Comparison of ENCODE assay signal across 8 cellular contexts in the genomic region with DNA sequence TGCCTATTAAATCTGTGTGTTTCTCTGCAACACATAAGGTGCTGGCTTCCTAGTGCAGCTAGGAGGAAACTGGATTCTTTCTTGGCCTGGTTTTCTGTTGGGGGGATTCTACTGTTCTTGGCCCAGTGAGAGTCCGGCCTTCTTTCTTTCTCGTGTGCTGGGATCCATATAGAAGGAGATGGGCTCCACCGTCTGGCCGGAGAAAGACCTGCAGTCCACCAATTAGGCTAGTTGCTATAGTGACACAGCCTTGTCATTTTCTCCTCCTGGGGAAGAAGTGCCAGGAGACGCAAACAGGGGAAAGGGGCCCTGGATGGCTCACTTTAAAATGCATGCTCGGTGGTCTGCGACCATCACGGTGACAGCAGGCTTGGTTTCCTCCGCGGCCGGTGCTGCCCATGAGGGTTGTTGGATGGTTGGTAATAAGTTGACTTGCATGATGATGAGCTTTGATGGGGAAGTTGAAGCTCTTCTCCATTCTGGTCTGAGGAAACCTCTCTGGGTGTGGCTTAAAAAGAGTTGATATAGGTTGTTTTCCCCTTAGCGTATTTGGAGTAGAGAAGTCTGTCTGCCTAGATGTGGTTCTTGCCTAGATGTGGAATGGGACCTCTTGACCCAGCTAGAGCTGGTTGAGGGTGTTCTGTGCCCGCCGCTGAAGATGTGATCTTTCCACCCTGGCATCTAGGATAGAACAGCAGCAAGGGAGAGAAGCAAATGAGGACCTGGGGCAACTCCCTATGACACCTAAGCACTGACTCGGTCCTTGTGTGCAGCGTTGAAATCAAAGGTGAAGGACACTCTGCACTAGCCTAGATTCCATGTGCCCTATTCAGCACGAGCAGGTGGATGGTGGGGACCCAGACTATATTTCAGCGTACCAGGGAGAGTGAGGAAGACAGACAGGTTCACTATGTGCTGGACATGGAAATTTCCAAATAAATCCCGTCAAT.
DNase-seq lines count a peak whose midpoint lies in the region; ATAC-seq, FAIRE-seq and TF ChIP-seq lines count a peak whose summit lies in the region.

No MANE protein-coding gene starts in this region.

- H3K9me3 Mint-ChIP-seq in activated naive CD8-positive, alpha-beta T cell treated with anti-CD3 and anti-CD28 coated beads, Interleukin-2, amount 50 U/mL, for 24 hours: no peaks in the 10 kb centered on the region

- no peak for FAIRE-seq in H54 (lab: Jason Lieb, UNC)

- DNase-seq in COLO668 (lab: John Stamatoyannopoulos, UW; ENCODE audit: unreplicated experiment): peak; percentile 70
- DNase-seq in H54 (ENCODE audit: insufficient read length, low spot score): peak; percentile 77
- peak; percentile 58 for DNase-seq in NCI-H524 treated with DMSO at 0.1 percent for 48 hours (lab: John Stamatoyannopoulos, UW)
- DNase-seq in activated naive CD8-positive, alpha-beta T cell treated with anti-CD3 and anti-CD28 coated beads, Interleukin-2, amount 50 U/mL, for 24 hours: peak; percentile 43
- peak; percentile 58 for DNase-seq in left cardiac atrium
- peak; percentile 90 for DNase-seq in retina

- no peaks in the 10 kb centered on the region for H3K4me1 Mint-ChIP-seq in activated naive CD8-positive, alpha-beta T cell treated with anti-CD3 and anti-CD28 coated beads, Interleukin-2, amount 50 U/mL, for 24 hours

- intact Hi-C loops in left cardiac atrium (cut with DNase I): loop anchor here in 1 of 2 donors (5.0 kb wide), 1 partner anchor 1695 kb away; no protein-coding TSS in a partner anchor

- H3K36me3 Mint-ChIP-seq in activated naive CD8-positive, alpha-beta T cell treated with anti-CD3 and anti-CD28 coated beads, Interleukin-2, amount 50 U/mL, for 24 hours (ENCODE audit: low read depth): no peaks in the 10 kb centered on the region

- H3K4me3 Mint-ChIP-seq in activated naive CD8-positive, alpha-beta T cell treated with anti-CD3 and anti-CD28 coated beads, Interleukin-2, amount 50 U/mL, for 24 hours: no peak overlapping the region

- no peak for TF ChIP-seq POLR2A in H54 (IDR thresholded peaks at IDR 0.05; ENCODE audit: low read depth, low read length)

- ATAC-seq in activated naive CD8-positive, alpha-beta T cell treated with anti-CD3 and anti-CD28 coated beads, Interleukin-2, amount 50 U/mL, for 24 hours: no peak
- ATAC-seq in left cardiac atrium (peak; percentile 66 to 72), HG03135 (IDR thresholded peaks at IDR 0.05; ENCODE audit: unreplicated experiment) (no peak), HG03175 (IDR thresholded peaks at IDR 0.05; ENCODE audit: unreplicated experiment) (no peak)

- no peak overlapping the region for H3K27ac Mint-ChIP-seq in activated naive CD8-positive, alpha-beta T cell treated with anti-CD3 and anti-CD28 coated beads, Interleukin-2, amount 50 U/mL, for 24 hours

- peaks cover 48% of the 10 kb centered on the region for H3K27me3 Mint-ChIP-seq in activated naive CD8-positive, alpha-beta T cell treated with anti-CD3 and anti-CD28 coated beads, Interleukin-2, amount 50 U/mL, for 24 hours

Comparison
In these comparisons a context has a peak if more than half of its experiments do, and no peak if none do; other contexts are left out.
1. ATAC-seq: peak in left cardiac atrium (2 of 2); none in activated naive CD8-positive, alpha-beta T cell treated with anti-CD3 and anti-CD28 coated beads, Interleukin-2, amount 50 U/mL, for 24 hours (single experiment), HG03135 (single experiment) and HG03175 (single experiment).
2. Peak in every context shown above with its lines, with median percentiles within 50 percentile points of each other: DNase-seq.